ENCODE assay signal across 8 cellular contexts in the genomic region with DNA sequence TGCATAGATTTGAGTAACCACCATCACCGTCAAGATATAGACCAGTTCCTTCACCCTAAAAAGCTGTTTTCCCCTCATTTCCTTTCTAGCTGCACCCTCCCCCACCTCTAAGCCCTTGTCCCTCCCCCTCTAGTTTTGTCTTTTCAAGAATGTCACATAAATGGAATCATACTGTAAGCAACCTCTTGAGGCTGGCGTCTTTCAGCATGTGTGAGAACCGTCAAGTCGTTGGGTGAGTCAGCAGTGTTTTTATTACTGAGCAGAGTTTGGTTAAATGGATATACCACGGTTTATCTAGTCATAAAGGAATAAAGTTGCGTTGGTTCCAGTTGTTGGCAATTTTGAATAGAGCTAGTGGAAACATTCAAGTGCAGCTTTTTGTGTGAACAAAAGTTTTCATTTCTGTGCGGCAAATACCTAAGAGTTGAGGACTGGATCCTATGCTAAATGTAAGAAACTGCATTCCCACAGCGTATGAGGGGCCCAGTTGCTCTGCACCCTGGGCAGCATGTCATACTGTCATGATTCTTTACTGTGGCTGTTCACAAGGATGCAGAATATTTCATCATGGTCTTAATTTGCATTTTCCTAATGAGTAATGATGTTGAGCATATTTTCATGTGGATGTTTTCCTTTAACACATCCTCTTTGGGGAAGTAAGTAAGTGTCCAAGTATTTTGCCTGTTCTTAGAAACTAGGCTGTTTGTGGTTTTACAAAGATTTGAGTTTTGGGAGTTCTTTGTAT.
DNase-seq lines count a peak whose midpoint lies in the region; ATAC-seq and TF ChIP-seq lines count a peak whose summit lies in the region.

No MANE protein-coding gene starts in this region.

- H3K27me3 Mint-ChIP-seq in glutamatergic neuron (ENCODE audit: unreplicated experiment), result peaks cover 7% of the 10 kb centered on the region

- peaks cover 5% of the 10 kb centered on the region for H3K9me3 Mint-ChIP-seq in glutamatergic neuron (ENCODE audit: unreplicated experiment)

- peak; percentile 40 for ATAC-seq in GM18867 (IDR thresholded peaks at IDR 0.05; ENCODE audit: unreplicated experiment)
- peak; percentile 45 for ATAC-seq in HG02973 (IDR thresholded peaks at IDR 0.05; ENCODE audit: unreplicated experiment)
- no peak for ATAC-seq in GM21381 (IDR thresholded peaks at IDR 0.05; ENCODE audit: unreplicated experiment)

- peak; percentile 52 to 65 for DNase-seq in activated T-cell treated with anti-CD3 and anti-CD28 coated beads, Interleukin-2, amount 50 U/mL, for 48 hours
- DNase-seq in non-pigmented ciliary epithelial cell (ENCODE audit: low read depth) (peak; percentile 58), glutamatergic neuron (no peak), substantia nigra (lab: John Stamatoyannopoulos, UW) (no peak), GM19240 (ENCODE audit: insufficient read length, low spot score) (no peak)

- no peak overlapping the region for H3K27ac Mint-ChIP-seq in glutamatergic neuron (ENCODE audit: unreplicated experiment)

- no peak overlapping the region for H3K27ac ChIP-seq in substantia nigra (ENCODE audit: low read depth, low read length, poor library complexity, severe bottlenecking)

- no peak for TF ChIP-seq CTCF in glutamatergic neuron (IDR thresholded peaks at IDR 0.05; ENCODE audit: partially characterized antibody, unreplicated experiment)

- H3K4me1 Mint-ChIP-seq in glutamatergic neuron (ENCODE audit: low read depth, unreplicated experiment), result peaks cover 14% of the 10 kb centered on the region

- no peaks in the 10 kb centered on the region for H3K36me3 Mint-ChIP-seq in glutamatergic neuron (ENCODE audit: unreplicated experiment)

- H3K4me3 Mint-ChIP-seq in glutamatergic neuron (ENCODE audit: unreplicated experiment), result no peak overlapping the region

Comparison
In these comparisons a context has a peak if more than half of its experiments do, and no peak if none do; other contexts are left out.
1. DNase-seq: peak in activated T-cell treated with anti-CD3 and anti-CD28 coated beads, Interleukin-2, amount 50 U/mL, for 48 hours (2 of 2) and non-pigmented ciliary epithelial cell (single experiment); none in glutamatergic neuron (single experiment), substantia nigra (0 of 49) and GM19240 (single experiment).